7 cellular contexts compared by ENCODE assay signal in the genomic region with DNA sequence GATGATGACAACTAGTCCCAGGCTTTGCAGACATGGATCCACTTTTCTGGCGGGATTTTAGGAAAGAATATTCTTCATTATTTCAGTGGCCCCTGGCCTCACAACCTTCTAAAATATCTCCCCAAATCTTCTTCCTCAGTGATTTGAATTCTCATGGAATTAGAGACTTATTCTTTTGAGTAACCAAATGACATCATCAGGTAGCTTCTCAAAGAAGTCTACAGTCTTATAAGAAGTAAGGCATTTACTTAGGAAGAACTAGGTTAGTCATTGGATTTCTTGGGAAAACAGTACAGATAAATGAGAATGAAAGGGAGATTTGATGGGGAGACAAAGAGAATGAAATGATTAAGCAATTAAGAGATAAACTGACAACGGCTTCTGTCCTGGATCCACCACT.
"Had no signal": no experiment of that assay in that cellular context is flagged by ENCODE, and none has a peak within 500 bp of the region (broad histone marks: within the 10 kb centered on the region; RNA-seq: fewer than 3 reads in every experiment).

No MANE protein-coding gene starts in this region.

- FAIRE-seq: HTR-8/SVneo, K562 had no signal

- H3K4me3 ChIP-seq: K562 had no signal

- H3K9ac ChIP-seq: KMS-11 had no signal

- ATAC-seq: K562 had no signal

- DNase-seq: IMR-90, KBM-7, KG1 had no signal

- H3K27ac ChIP-seq: HL-60, KMS-11 had no signal

- H3K4me2 ChIP-seq: KMS-11 had no signal
